ENCODE assay signal across 2 cellular contexts in genomic region chr4:40375090-40375489, GRCh38.
A peak's percentile ranks its signal among the peaks of the same experiment; 100 is the strongest.
TF ChIP-seq lines count a peak whose summit lies in the region.

No MANE protein-coding gene starts in this region.

TF ChIP-seq in liver, 16 proteins besides CTCF, POLR2A, EP300 and RAD21 (continued from another document):
- TF ChIP-seq TAF1 (conservative IDR thresholded peaks at IDR 0.05), result peak; percentile 41
- TF ChIP-seq FOXA2 (IDR thresholded peaks at IDR 0.05), result no peak
- TF ChIP-seq RXRA (IDR thresholded peaks at IDR 0.05), result peak; percentile 95 to 98
- peak in 1 of 2 donors; percentile 18 for TF ChIP-seq JUND (IDR thresholded peaks at IDR 0.05)
- no peak for TF ChIP-seq FOXA1 (IDR thresholded peaks at IDR 0.05)
- TF ChIP-seq EGR1 (IDR thresholded peaks at IDR 0.05; ENCODE audit: low read depth in 2 of 2), result no peak
- no peak for TF ChIP-seq MAX (IDR thresholded peaks at IDR 0.05)
- peak; percentile 48 for TF ChIP-seq SP1 (IDR thresholded peaks at IDR 0.05)
- TF ChIP-seq ATF3 (IDR thresholded peaks at IDR 0.05), result no peak
- peak; percentile 30 for TF ChIP-seq YY1 (IDR thresholded peaks at IDR 0.05)
- TF ChIP-seq HNF4G (IDR thresholded peaks at IDR 0.05), result peak; percentile 25
- peak; percentile 43 for TF ChIP-seq REST (IDR thresholded peaks at IDR 0.05)
- no peak for TF ChIP-seq ZBTB33 (IDR thresholded peaks at IDR 0.05)
- TF ChIP-seq HNF4A (conservative IDR thresholded peaks at IDR 0.05), result peak; percentile 56 to 73

TF ChIP-seq in HepG2, 621 proteins besides CTCF, POLR2A, EP300 and RAD21:
- TF ChIP-seq RAD51 (IDR thresholded peaks at IDR 0.05; ENCODE audit: borderline replicate concordance), result no peak
